17 cellular contexts compared by ENCODE assay signal in genomic region chr10:118496525-118496924, GRCh38.
A peak's percentile ranks its signal among the peaks of the same experiment; 100 is the strongest.
DNase-seq lines count a peak whose midpoint lies in the region; ATAC-seq, FAIRE-seq and TF ChIP-seq lines count a peak whose summit lies in the region.
"Had no signal": no experiment of that assay in that cellular context is flagged by ENCODE, and none has a peak within 500 bp of the region (broad histone marks: within the 10 kb centered on the region; RNA-seq: fewer than 3 reads in every experiment).

No MANE protein-coding gene starts in this region.

- H2AFZ ChIP-seq in K562 (ENCODE audit: low read depth, low read length) = peak overlapping the region; percentile 39; the same call in 1 of the 2 replicates
- H2AFZ ChIP-seq: GM23248 had no signal

- no peak for FAIRE-seq in K562 (lab: Jason Lieb, UNC)
- FAIRE-seq: A549, GM12878, H54 had no signal

- TF ChIP-seq RAD21 in K562 (CRISPR knock-in tag; conservative IDR thresholded peaks at IDR 0.05 in 1 of 2, IDR thresholded peaks at IDR 0.05 in 1 of 2) = no peak

- H4K20me1 ChIP-seq in K562 (replicated peaks; ENCODE audit: control insufficient read depth, insufficient read depth, low read length) = no peaks in the 10 kb centered on the region

- TF ChIP-seq CTCF in K562 (IDR thresholded peaks at IDR 0.05 in 2 of 3, conservative IDR thresholded peaks at IDR 0.05 in 1 of 3; ENCODE audit: insufficient read depth in 2 of 3, low read depth in 1 of 3, low read length in 3 of 3) (no peak), body of pancreas (IDR thresholded peaks at IDR 0.05) (no peak), nephron (IDR thresholded peaks at IDR 0.05; ENCODE audit: unreplicated experiment in 3 of 3) (no peak)

- TF ChIP-seq POLR2A in K562 (conservative IDR thresholded peaks at IDR 0.05) = no peak
- TF ChIP-seq POLR2A in body of pancreas (IDR thresholded peaks at IDR 0.05) = no peak
- no peak for TF ChIP-seq POLR2A in GM18505 (IDR thresholded peaks at IDR 0.05; ENCODE audit: borderline replicate concordance, extremely low read depth, insufficient read depth, insufficient read length)

- H3K9me1 ChIP-seq in K562 (ENCODE audit: control insufficient read depth, insufficient read depth, low read length) = no peaks in the 10 kb centered on the region

- ATAC-seq in K562 = no peak
- ATAC-seq in body of pancreas = peak; percentile 69
- ATAC-seq in left colon = peak; percentile 98
- ATAC-seq in GM18505 (IDR thresholded peaks at IDR 0.05; ENCODE audit: unreplicated experiment) = no peak
- no peak for ATAC-seq in HG02763 (IDR thresholded peaks at IDR 0.05; ENCODE audit: unreplicated experiment)
- no peak for ATAC-seq in HG02938 (IDR thresholded peaks at IDR 0.05; ENCODE audit: unreplicated experiment)
- ATAC-seq: A549, GM12878, HCT116 had no signal

- H3K4me1 Mint-ChIP-seq in nephron = peaks cover 36% of the 10 kb centered on the region
- H3K4me1 Mint-ChIP-seq: CD4-positive, alpha-beta memory T cell had no signal

- H3K4me1 ChIP-seq in K562 (replicated peaks in 1 of 2; ENCODE audit: control insufficient read depth in 2 of 2, insufficient read depth in 2 of 2, low read length in 2 of 2) = peaks cover 0 to 23% of the 10 kb centered on the region in 2 experiments; a peak in 4 of 5 replicates
- H3K4me1 ChIP-seq in body of pancreas = peaks cover 14% of the 10 kb centered on the region
- H3K4me1 ChIP-seq: BE2C had no signal

- H3K36me3 ChIP-seq in K562 (ENCODE audit: control insufficient read depth, insufficient read depth, low read length) = no peaks in the 10 kb centered on the region
- H3K36me3 ChIP-seq in body of pancreas (replicated peaks in 1 of 2; ENCODE audit: insufficient read depth in 1 of 2, low read depth in 2 of 2) = no peaks in the 10 kb centered on the region
- H3K36me3 ChIP-seq: BE2C had no signal

- CTCF ChIA-PET in K562 (lab: Yijun Ruan, JAX; ENCODE audit: low intra/inter-chr PET ratio) = no interaction called here

- no TSS peak for BruUV-seq in K562 (replicated peaks; lab: Mats Ljungman, UMichigan)

- H3K79me2 ChIP-seq in K562 (ENCODE audit: control insufficient read depth, insufficient read depth, low read length) = no peaks in the 10 kb centered on the region

- no peak overlapping the region for H3K9ac ChIP-seq in K562 (ENCODE audit: insufficient read depth in 1 of 2, low read depth in 2 of 2, low read length in 2 of 2)
- H3K9ac ChIP-seq: GM23248 had no signal

- WGBS in K562 (ENCODE audit: insufficient coverage, low coverage, missing lambda C conversion rate) = 61% methylated on average over 3 of the region's 3 CpGs
- 21 to 39% methylated on average over 3 of the region's 3 CpGs for WGBS in body of pancreas, 2 donors

- intact Hi-C loops in K562 (cut with micrococcal nuclease) (no loop called here), body of pancreas (cut with DNase I) (no loop called here), left colon (cut with DNase I, micrococcal nuclease) (no loop called here)

- H3K27me3 ChIP-seq in K562 (ENCODE audit: control insufficient read depth in 2 of 2, insufficient read depth in 2 of 2, low read length in 2 of 2) (no peaks in the 10 kb centered on the region), body of pancreas (no peaks in the 10 kb centered on the region)
- H3K27me3 ChIP-seq: BE2C had no signal

- peaks cover 5% of the 10 kb centered on the region for H3K27me3 Mint-ChIP-seq in nephron (ENCODE audit: low read depth)

- H3K27ac ChIP-seq in K562 (ENCODE audit: extremely low read depth, low read depth, low read length) (no peak overlapping the region), body of pancreas (peak overlapping the region in 3 of 4 donors; percentile 36 to 72 (median 55))
- H3K27ac ChIP-seq: A549, C4-2B, GM23248 had no signal

- POLR2A ChIA-PET in K562 (lab: Yijun Ruan, JAX) = no interaction called here

- H3K4me3 ChIP-seq in K562 = no peak overlapping the region
- no peak overlapping the region for H3K4me3 ChIP-seq in body of pancreas
- H3K4me3 ChIP-seq: A549, GM12878, GM23248 had no signal

- no peak for DNase-seq in K562 (ENCODE audit: extremely low read depth in 1 of 4, low spot score in 3 of 4)
- peak; percentile 25 to 81 (median 53) for DNase-seq in body of pancreas
- peak; percentile 37 to 61 for DNase-seq in left colon
- no peak for DNase-seq in epidermal melanocyte (ENCODE audit: insufficient read length, low spot score)
- DNase-seq: BE2C; CD4-positive, alpha-beta memory T cell; DMS79; GM23248 had no signal

- H3K36me3 Mint-ChIP-seq in nephron (ENCODE audit: low read depth) = no peaks in the 10 kb centered on the region
- H3K36me3 Mint-ChIP-seq: CD4-positive, alpha-beta memory T cell had no signal

- in situ Hi-C loops in K562 (cut with MboI) = no loop called here

- TF ChIP-seq EP300 in K562 (IDR thresholded peaks at IDR 0.05; ENCODE audit: low read length) = no peak

- H3K9me3 Mint-ChIP-seq in nephron = no peaks in the 10 kb centered on the region

- H3K4me2 ChIP-seq in K562 (ENCODE audit: insufficient read depth, low read length) = no peak overlapping the region
- H3K4me2 ChIP-seq: A549 had no signal

- peaks cover under 1% of the 10 kb centered on the region; the same call in 1 of the 2 replicates for H3K9me3 ChIP-seq in K562 (replicated peaks; ENCODE audit: control insufficient read depth, insufficient read depth, low read depth, low read length)
- no peaks in the 10 kb centered on the region for H3K9me3 ChIP-seq in body of pancreas
- H3K9me3 ChIP-seq: A549, BE2C had no signal

- H3K27ac Mint-ChIP-seq in nephron = peak overlapping the region in 2 of 3 experiments; percentile 1 to 52
- H3K27ac Mint-ChIP-seq: CD4-positive, alpha-beta memory T cell had no signal

- H3K4me3 Mint-ChIP-seq in nephron = no peak overlapping the region
- H3K4me3 Mint-ChIP-seq: CD4-positive, alpha-beta memory T cell had no signal

TF ChIP-seq in K562, 482 proteins besides CTCF, POLR2A, EP300 and RAD21:
- TF ChIP-seq KDM5B (IDR thresholded peaks at IDR 0.05; ENCODE audit: insufficient replicate concordance, low read depth, low read length) (no peak), NFE2 (IDR thresholded peaks at IDR 0.05; ENCODE audit: low read depth) (no peak), HEY1 (CRISPR knock-in tag; IDR thresholded peaks at IDR 0.05; ENCODE audit: borderline replicate concordance) (no peak), PREB (CRISPR knock-in tag; IDR thresholded peaks at IDR 0.05) (no peak), HIVEP1 (CRISPR knock-in tag; IDR thresholded peaks at IDR 0.05) (no peak), MCM7 (IDR thresholded peaks at IDR 0.05) (no peak)

Comparison
In these comparisons a context has a peak if more than half of its experiments do, and no peak if none do; other contexts are left out.
1. ATAC-seq: peak in body of pancreas (single experiment) and left colon (single experiment); none in K562 (single experiment), GM18505 (single experiment), HG02763 (single experiment) and HG02938 (single experiment).
2. DNase-seq: peak in body of pancreas (4 of 4) and left colon (2 of 2); none in K562 (0 of 4) and epidermal melanocyte (single experiment).